ENCODE assay signal across 11 cellular contexts in genomic region chr9:109181284-109181683, GRCh38. TPM values are rescaled to one million over a fixed set of nuclear protein-coding genes. Genes with fewer than 3 reads are reported as not detected.
DNase-seq lines count a peak whose midpoint lies in the region; ATAC-seq and TF ChIP-seq lines count a peak whose summit lies in the region.
"Had no signal": no experiment of that assay in that cellular context is flagged by ENCODE, and none has a peak within 500 bp of the region (broad histone marks: within the 10 kb centered on the region; RNA-seq: fewer than 3 reads in every experiment).

No MANE protein-coding gene starts in this region.

- H3K36me3 ChIP-seq in BE2C, result no peaks in the 10 kb centered on the region
- H3K36me3 ChIP-seq: cardiac muscle cell had no signal

- H3K27ac Mint-ChIP-seq in T-helper 17 cell, result no peak overlapping the region
- H3K27ac Mint-ChIP-seq: stimulated activated naive B cell treated with anti-CD40 and anti-IgM and Interleukin-4, amounts not matched to agents 10 μg/mL and 1 μg/mL and 100 μg/mL, for 72 hours had no signal

- no peak overlapping the region for H3K4me3 ChIP-seq in BE2C (ENCODE audit: low read depth, low read length)
- H3K4me3 ChIP-seq: cardiac muscle cell, lung had no signal

- DNase-seq in activated CD4-positive, alpha-beta T cell treated with anti-CD3 and anti-CD28 coated beads for 48 hours, result peak; percentile 66
- DNase-seq in activated CD4-positive, alpha-beta T cell treated with anti-CD3 and anti-CD28 coated beads, Interleukin-2, amount 50 U/mL, for 4 hours, result no peak
- no peak for DNase-seq in T-helper 17 cell
- peak; percentile 23 to 26 for DNase-seq in stimulated activated CD4-positive, alpha-beta T cell treated with anti-CD3 and anti-CD28 coated beads, Interleukin-4, amount 100 ng/mL, for 48 hours (ENCODE audit: low read depth in 2 of 2)
- DNase-seq in HuH-7 (ENCODE audit: low spot score), result no peak
- DNase-seq in BE2C, result no peak
- DNase-seq in SW 1271 (lab: John Stamatoyannopoulos, UW), result no peak
- DNase-seq: stimulated activated naive B cell treated with anti-CD40 and anti-IgM and Interleukin-4, amounts not matched to agents 10 μg/mL and 1 μg/mL and 100 μg/mL, for 72 hours had no signal

- H3K4me1 Mint-ChIP-seq in T-helper 17 cell, result peaks cover 6% of the 10 kb centered on the region

- no peaks in the 10 kb centered on the region for H3K36me3 Mint-ChIP-seq in T-helper 17 cell (ENCODE audit: low read depth)
- H3K36me3 Mint-ChIP-seq: stimulated activated naive B cell treated with anti-CD40 and anti-IgM and Interleukin-4, amounts not matched to agents 10 μg/mL and 1 μg/mL and 100 μg/mL, for 72 hours had no signal

- no peaks in the 10 kb centered on the region for H3K9me3 ChIP-seq in T-helper 17 cell (ENCODE audit: control insufficient read depth, low read length, poor library complexity, severe bottlenecking)
- H3K9me3 ChIP-seq in BE2C, result no peaks in the 10 kb centered on the region

- ATAC-seq in HG02642 (IDR thresholded peaks at IDR 0.05; ENCODE audit: poor library complexity, unreplicated experiment), result peak; percentile 69
- ATAC-seq in T-helper 17 cell, result peak; percentile 61

- H3K4me1 ChIP-seq in BE2C, result no peaks in the 10 kb centered on the region

- H3K27me3 ChIP-seq in BE2C, result no peaks in the 10 kb centered on the region
- H3K27me3 ChIP-seq: cardiac muscle cell had no signal

- peaks cover 9% of the 10 kb centered on the region for H3K27me3 Mint-ChIP-seq in T-helper 17 cell

- no peak overlapping the region for H3K4me3 Mint-ChIP-seq in T-helper 17 cell
- H3K4me3 Mint-ChIP-seq: stimulated activated naive B cell treated with anti-CD40 and anti-IgM and Interleukin-4, amounts not matched to agents 10 μg/mL and 1 μg/mL and 100 μg/mL, for 72 hours had no signal

- TF ChIP-seq CTCF in BE2C (IDR thresholded peaks at IDR 0.05; ENCODE audit: low read depth, low read length), result no peak

RNA-seq across cellular contexts. Expression of gene FRRS1L, which starts 14.2 kb away (rescaled TPM):
- not detected for total RNA-seq in T-helper 17 cell
- 0.09 TPM for polyA plus RNA-seq in BE2C (2012; ENCODE audit: insufficient read depth, insufficient read length, low read depth)

Comparison
In these comparisons a context has a peak if more than half of its experiments do, and no peak if none do; other contexts are left out.
1. DNase-seq: peak in activated CD4-positive, alpha-beta T cell treated with anti-CD3 and anti-CD28 coated beads for 48 hours (single experiment) and stimulated activated CD4-positive, alpha-beta T cell treated with anti-CD3 and anti-CD28 coated beads, Interleukin-4, amount 100 ng/mL, for 48 hours (2 of 2); none in activated CD4-positive, alpha-beta T cell treated with anti-CD3 and anti-CD28 coated beads, Interleukin-2, amount 50 U/mL, for 4 hours (0 of 2), T-helper 17 cell (0 of 3), HuH-7 (single experiment), BE2C (single experiment) and SW 1271 (0 of 2).